ENCODE assay signal across 3 cellular contexts in the genomic region with DNA sequence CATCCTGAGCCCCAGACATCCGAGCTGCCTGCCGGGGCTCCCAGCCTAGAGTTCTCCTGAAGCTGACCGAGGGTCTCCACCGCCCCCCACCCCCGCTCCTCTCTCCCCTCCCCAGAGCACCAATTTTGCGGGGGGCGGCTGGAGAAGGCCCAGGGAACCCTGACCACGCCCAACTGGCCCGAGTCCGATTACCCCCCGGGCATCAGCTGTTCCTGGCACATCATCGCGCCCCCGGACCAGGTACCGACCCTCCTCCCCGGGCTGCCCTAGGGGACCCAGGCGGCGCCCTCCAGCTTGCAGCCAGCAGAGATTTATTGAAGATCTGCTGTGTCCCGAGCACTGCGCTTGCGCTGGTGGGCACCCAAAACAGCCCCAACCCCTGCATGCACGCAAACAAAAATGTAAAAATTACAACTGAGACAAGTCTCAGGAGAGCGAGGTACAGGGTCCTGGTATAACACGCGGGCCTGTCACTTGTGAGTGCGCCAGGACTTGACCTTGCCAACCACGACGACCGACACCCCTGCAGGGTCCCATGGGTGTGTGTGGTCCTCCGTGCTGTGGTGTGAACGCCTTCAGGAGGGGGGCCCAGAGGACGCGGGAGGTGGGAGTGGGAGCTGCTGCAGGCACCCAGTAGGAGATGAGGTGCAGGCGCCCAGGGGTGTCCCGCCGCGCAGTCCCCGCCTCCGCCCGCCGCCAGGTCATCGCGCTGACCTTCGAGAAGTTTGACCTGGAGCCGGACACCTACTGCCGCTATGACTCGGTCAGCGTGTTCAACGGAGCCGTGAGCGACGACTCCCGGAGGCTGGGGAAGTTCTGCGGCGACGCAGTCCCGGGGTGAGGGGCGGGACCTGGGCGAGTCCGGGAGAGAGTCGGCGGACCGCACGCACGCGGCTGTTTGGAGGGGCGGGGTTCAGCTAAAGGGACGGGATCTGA.
TF ChIP-seq lines count a peak whose summit lies in the region.

No MANE protein-coding gene starts in this region.

TF ChIP-seq in GM23338, 12 proteins besides CTCF, POLR2A, EP300 and RAD21:
- TF ChIP-seq ZNF331 (CRISPR knock-in tag; IDR thresholded peaks at IDR 0.05; ENCODE audit: low read depth) (no peak), POLR2AphosphoS5 (IDR thresholded peaks at IDR 0.05; ENCODE audit: low read depth) (peak; percentile 39; the same call in 1 of the 2 replicates)
- TF ChIP-seq, protein P1, sequence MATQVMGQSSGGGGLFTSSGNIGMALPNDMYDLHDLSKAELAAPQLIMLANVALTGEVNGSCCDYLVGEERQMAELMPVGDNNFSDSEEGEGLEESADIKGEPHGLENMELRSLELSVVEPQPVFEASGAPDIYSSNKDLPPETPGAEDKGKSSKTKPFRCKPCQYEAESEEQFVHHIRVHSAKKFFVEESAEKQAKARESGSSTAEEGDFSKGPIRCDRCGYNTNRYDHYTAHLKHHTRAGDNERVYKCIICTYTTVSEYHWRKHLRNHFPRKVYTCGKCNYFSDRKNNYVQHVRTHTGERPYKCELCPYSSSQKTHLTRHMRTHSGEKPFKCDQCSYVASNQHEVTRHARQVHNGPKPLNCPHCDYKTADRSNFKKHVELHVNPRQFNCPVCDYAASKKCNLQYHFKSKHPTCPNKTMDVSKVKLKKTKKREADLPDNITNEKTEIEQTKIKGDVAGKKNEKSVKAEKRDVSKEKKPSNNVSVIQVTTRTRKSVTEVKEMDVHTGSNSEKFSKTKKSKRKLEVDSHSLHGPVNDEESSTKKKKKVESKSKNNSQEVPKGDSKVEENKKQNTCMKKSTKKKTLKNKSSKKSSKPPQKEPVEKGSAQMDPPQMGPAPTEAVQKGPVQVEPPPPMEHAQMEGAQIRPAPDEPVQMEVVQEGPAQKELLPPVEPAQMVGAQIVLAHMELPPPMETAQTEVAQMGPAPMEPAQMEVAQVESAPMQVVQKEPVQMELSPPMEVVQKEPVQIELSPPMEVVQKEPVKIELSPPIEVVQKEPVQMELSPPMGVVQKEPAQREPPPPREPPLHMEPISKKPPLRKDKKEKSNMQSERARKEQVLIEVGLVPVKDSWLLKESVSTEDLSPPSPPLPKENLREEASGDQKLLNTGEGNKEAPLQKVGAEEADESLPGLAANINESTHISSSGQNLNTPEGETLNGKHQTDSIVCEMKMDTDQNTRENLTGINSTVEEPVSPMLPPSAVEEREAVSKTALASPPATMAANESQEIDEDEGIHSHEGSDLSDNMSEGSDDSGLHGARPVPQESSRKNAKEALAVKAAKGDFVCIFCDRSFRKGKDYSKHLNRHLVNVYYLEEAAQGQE (IDR thresholded peaks at IDR 0.05; ENCODE audit: unreplicated experiment), result no peak
TF ChIP-seq in GM23338: peak in this region for 1.

TF ChIP-seq in WTC11, 78 proteins besides CTCF, POLR2A, EP300 and RAD21 (continues in another document):
- TF ChIP-seq SOX15 (CRISPR knock-in tag; IDR thresholded peaks at IDR 0.05) (no peak), SMAD3 (CRISPR knock-in tag; IDR thresholded peaks at IDR 0.05; ENCODE audit: borderline replicate concordance) (no peak), FOXJ3 (CRISPR knock-in tag; IDR thresholded peaks at IDR 0.05; ENCODE audit: borderline replicate concordance) (no peak), ZNF232 (CRISPR knock-in tag; IDR thresholded peaks at IDR 0.05) (no peak), EMX1 (CRISPR knock-in tag; IDR thresholded peaks at IDR 0.05) (no peak), FOXK1 (CRISPR knock-in tag; IDR thresholded peaks at IDR 0.05) (no peak), FOXP1 (CRISPR knock-in tag; IDR thresholded peaks at IDR 0.05; ENCODE audit: borderline replicate concordance) (no peak), GRHL2 (CRISPR knock-in tag; IDR thresholded peaks at IDR 0.05; ENCODE audit: insufficient replicate concordance, severe bottlenecking) (no peak), RELA (CRISPR knock-in tag; IDR thresholded peaks at IDR 0.05; ENCODE audit: borderline replicate concordance) (0 out of 2 replicates have a peak, but pooled peaks have one; percentile 12), ZNF317 (CRISPR knock-in tag; IDR thresholded peaks at IDR 0.05; ENCODE audit: borderline replicate concordance, low read depth) (no peak), HMGA2 (CRISPR knock-in tag; IDR thresholded peaks at IDR 0.05) (no peak), E2F4 (CRISPR knock-in tag; IDR thresholded peaks at IDR 0.05; ENCODE audit: borderline replicate concordance, low read depth) (no peak)
- TF ChIP-seq, protein P2, sequence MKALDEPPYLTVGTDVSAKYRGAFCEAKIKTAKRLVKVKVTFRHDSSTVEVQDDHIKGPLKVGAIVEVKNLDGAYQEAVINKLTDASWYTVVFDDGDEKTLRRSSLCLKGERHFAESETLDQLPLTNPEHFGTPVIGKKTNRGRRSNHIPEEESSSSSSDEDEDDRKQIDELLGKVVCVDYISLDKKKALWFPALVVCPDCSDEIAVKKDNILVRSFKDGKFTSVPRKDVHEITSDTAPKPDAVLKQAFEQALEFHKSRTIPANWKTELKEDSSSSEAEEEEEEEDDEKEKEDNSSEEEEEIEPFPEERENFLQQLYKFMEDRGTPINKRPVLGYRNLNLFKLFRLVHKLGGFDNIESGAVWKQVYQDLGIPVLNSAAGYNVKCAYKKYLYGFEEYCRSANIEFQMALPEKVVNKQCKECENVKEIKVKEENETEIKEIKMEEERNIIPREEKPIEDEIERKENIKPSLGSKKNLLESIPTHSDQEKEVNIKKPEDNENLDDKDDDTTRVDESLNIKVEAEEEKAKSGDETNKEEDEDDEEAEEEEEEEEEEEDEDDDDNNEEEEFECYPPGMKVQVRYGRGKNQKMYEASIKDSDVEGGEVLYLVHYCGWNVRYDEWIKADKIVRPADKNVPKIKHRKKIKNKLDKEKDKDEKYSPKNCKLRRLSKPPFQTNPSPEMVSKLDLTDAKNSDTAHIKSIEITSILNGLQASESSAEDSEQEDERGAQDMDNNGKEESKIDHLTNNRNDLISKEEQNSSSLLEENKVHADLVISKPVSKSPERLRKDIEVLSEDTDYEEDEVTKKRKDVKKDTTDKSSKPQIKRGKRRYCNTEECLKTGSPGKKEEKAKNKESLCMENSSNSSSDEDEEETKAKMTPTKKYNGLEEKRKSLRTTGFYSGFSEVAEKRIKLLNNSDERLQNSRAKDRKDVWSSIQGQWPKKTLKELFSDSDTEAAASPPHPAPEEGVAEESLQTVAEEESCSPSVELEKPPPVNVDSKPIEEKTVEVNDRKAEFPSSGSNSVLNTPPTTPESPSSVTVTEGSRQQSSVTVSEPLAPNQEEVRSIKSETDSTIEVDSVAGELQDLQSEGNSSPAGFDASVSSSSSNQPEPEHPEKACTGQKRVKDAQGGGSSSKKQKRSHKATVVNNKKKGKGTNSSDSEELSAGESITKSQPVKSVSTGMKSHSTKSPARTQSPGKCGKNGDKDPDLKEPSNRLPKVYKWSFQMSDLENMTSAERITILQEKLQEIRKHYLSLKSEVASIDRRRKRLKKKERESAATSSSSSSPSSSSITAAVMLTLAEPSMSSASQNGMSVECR (CRISPR knock-in tag; IDR thresholded peaks at IDR 0.05; ENCODE audit: borderline replicate concordance), result peak; percentile 47; the same call in 1 of the 2 replicates
- TF ChIP-seq, protein P3, sequence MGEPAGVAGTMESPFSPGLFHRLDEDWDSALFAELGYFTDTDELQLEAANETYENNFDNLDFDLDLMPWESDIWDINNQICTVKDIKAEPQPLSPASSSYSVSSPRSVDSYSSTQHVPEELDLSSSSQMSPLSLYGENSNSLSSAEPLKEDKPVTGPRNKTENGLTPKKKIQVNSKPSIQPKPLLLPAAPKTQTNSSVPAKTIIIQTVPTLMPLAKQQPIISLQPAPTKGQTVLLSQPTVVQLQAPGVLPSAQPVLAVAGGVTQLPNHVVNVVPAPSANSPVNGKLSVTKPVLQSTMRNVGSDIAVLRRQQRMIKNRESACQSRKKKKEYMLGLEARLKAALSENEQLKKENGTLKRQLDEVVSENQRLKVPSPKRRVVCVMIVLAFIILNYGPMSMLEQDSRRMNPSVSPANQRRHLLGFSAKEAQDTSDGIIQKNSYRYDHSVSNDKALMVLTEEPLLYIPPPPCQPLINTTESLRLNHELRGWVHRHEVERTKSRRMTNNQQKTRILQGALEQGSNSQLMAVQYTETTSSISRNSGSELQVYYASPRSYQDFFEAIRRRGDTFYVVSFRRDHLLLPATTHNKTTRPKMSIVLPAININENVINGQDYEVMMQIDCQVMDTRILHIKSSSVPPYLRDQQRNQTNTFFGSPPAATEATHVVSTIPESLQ (CRISPR knock-in tag; IDR thresholded peaks at IDR 0.05), result no peak
- TF ChIP-seq, protein P4, sequence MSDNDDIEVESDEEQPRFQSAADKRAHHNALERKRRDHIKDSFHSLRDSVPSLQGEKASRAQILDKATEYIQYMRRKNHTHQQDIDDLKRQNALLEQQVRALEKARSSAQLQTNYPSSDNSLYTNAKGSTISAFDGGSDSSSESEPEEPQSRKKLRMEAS (CRISPR knock-in tag; IDR thresholded peaks at IDR 0.05), result peak; percentile 70

TF ChIP-seq in endothelial cell of umbilical vein, 7 proteins besides CTCF, POLR2A, EP300 and RAD21:
- TF ChIP-seq EZH2 (IDR thresholded peaks at IDR 0.05; ENCODE audit: borderline replicate concordance, low read depth, low read length, severe bottlenecking), result no peak
- TF ChIP-seq MYC (IDR thresholded peaks at IDR 0.05; ENCODE audit: low read depth, low read length), result no peak
- no peak for TF ChIP-seq JUN (IDR thresholded peaks at IDR 0.05; ENCODE audit: borderline replicate concordance, insufficient read depth, insufficient read length, low read depth)
- TF ChIP-seq, protein P4 (IDR thresholded peaks at IDR 0.05; ENCODE audit: insufficient read depth, insufficient read length), result no peak
- no peak for TF ChIP-seq GATA2 (IDR thresholded peaks at IDR 0.05; ENCODE audit: insufficient read depth, insufficient read length, low read depth, low read length)
- TF ChIP-seq FOS (IDR thresholded peaks at IDR 0.05; ENCODE audit: borderline replicate concordance, insufficient read depth, low read length), result no peak
- no peak for TF ChIP-seq POLR2AphosphoS5 (IDR thresholded peaks at IDR 0.05; ENCODE audit: insufficient read depth, low read depth, low read length)
